Comparison of ENCODE assay signal across 10 cellular contexts in the genomic region with DNA sequence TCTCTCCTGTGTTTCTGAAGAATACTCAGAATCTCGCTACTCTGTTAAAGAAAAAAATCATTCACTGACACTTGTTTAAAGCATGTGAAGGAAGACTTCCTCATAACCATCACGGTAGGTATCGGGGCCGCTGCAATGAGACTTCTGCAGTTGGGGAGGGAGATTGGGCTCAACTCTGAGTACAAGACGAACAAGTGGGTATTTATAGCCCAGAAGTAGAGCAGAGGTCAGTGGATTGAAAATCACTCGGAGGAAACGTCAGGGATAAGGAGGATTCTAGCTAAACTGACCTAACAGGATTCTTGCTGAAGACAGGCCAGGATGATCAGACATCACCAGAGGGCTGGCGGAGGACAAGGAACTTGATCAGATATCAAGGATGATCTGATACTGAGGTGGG. TPM values are rescaled to one million over a fixed set of nuclear protein-coding genes. Genes with fewer than 3 reads are reported as not detected.
DNase-seq lines count a peak whose midpoint lies in the region; ATAC-seq and TF ChIP-seq lines count a peak whose summit lies in the region.
"Had no signal": no experiment of that assay in that cellular context is flagged by ENCODE, and none has a peak within 500 bp of the region (broad histone marks: within the 10 kb centered on the region; RNA-seq: fewer than 3 reads in every experiment).

No MANE protein-coding gene starts in this region.

- H3K27me3 ChIP-seq in IMR-90 (ENCODE audit: control insufficient read depth, insufficient read depth, low read length) = no peaks in the 10 kb centered on the region
- no peaks in the 10 kb centered on the region for H3K27me3 ChIP-seq in osteoblast (ENCODE audit: insufficient read depth, low read length)
- H3K27me3 ChIP-seq: hepatocyte, Peyer's patch had no signal

- H4K91ac ChIP-seq in IMR-90 (ENCODE audit: insufficient read depth, low read depth, low read length) = no peak overlapping the region; the same call in 1 of the 2 replicates

- 74% methylated on average over 3 of the region's 8 CpGs; no CpG with 5 or more reads in 1 of the 2 experiments for WGBS in IMR-90 (ENCODE audit: extremely low coverage in 2 of 2, insufficient read length in 1 of 2), 2 experiments

- no peak overlapping the region for H2BK5ac ChIP-seq in IMR-90 (ENCODE audit: low read depth, low read length, poor library complexity, severe bottlenecking)

- no TSS peak for BruUV-seq in IMR-90 (replicated peaks; lab: Mats Ljungman, UMichigan)

- H3K9me1 ChIP-seq in IMR-90 (ENCODE audit: insufficient read depth, low read length) = peaks cover 22% of the 10 kb centered on the region; the same call in 1 of the 2 replicates

- no peak overlapping the region for H2AFZ ChIP-seq in IMR-90 (replicated peaks; ENCODE audit: low read length, poor library complexity)
- H2AFZ ChIP-seq in osteoblast (ENCODE audit: low read length) = no peak overlapping the region
- H2AFZ ChIP-seq: hepatocyte had no signal

- no peak overlapping the region for H4K8ac ChIP-seq in IMR-90 (ENCODE audit: low read depth in 2 of 2, low read length in 2 of 2)

- no peak overlapping the region for H3K23ac ChIP-seq in IMR-90 (ENCODE audit: low read depth, low read length)

- H3K36me3 ChIP-seq in IMR-90 (ENCODE audit: control insufficient read depth, insufficient read depth, low read length) (peaks cover 2% of the 10 kb centered on the region; the same call in 1 of the 2 replicates), osteoblast (ENCODE audit: insufficient read depth, low read length) (no peaks in the 10 kb centered on the region)
- H3K36me3 ChIP-seq: Peyer's patch had no signal

- in situ Hi-C loops in IMR-90 (cut with MboI; ENCODE audit: low sequenced_read_pairs) = no loop called here

- peak overlapping the region; percentile 13; the same call in 1 of the 2 replicates for H3K4ac ChIP-seq in IMR-90 (ENCODE audit: low read depth, low read length)

- no peak overlapping the region for H2BK20ac ChIP-seq in IMR-90 (ENCODE audit: low read depth, low read length)

- POLR2A ChIA-PET in IMR-90 (lab: Charles Lee; ENCODE audit: unreplicated experiment) = no interaction called here

- H2AK9ac ChIP-seq in IMR-90 (replicated peaks; ENCODE audit: low read depth, low read length, poor library complexity) = no peak overlapping the region

- peaks cover 2% of the 10 kb centered on the region for H3K79me2 ChIP-seq in osteoblast (ENCODE audit: insufficient read depth, low read length)
- H3K79me2 ChIP-seq: hepatocyte had no signal

- H3K4me2 ChIP-seq in IMR-90 (ENCODE audit: low read depth, low read length) = no peak overlapping the region
- no peak overlapping the region for H3K4me2 ChIP-seq in osteoblast (ENCODE audit: insufficient read depth, low read length)
- H3K4me2 ChIP-seq: hepatocyte had no signal

- ATAC-seq in IMR-90 (ENCODE audit: low read depth) (no peak), left ventricle myocardium superior (peak; percentile 55), HG02938 (IDR thresholded peaks at IDR 0.05; ENCODE audit: unreplicated experiment) (no peak), GM21367 (IDR thresholded peaks at IDR 0.05; ENCODE audit: unreplicated experiment) (no peak), HG02970 (IDR thresholded peaks at IDR 0.05; ENCODE audit: low FRiP score, unreplicated experiment) (no peak)

- no peak for TF ChIP-seq CTCF in IMR-90 (conservative IDR thresholded peaks at IDR 0.05; ENCODE audit: low read depth, low read length)
- TF ChIP-seq CTCF in coronary artery (IDR thresholded peaks at IDR 0.05) = no peak
- no peak for TF ChIP-seq CTCF in osteoblast (IDR thresholded peaks at IDR 0.05; ENCODE audit: extremely low read depth, low read depth, low read length)

- intact Hi-C loops in IMR-90 (cut with micrococcal nuclease) = loop anchor here (1.0 kb wide), 2 partner anchors 33 to 45 kb away; partner anchors contain the start of gene ITPRIP
- intact Hi-C loops in left ventricle myocardium superior (cut with micrococcal nuclease) = loop anchor here (5.0 kb wide), 1 partner anchor 37 kb away; no protein-coding TSS in a partner anchor

- no peak overlapping the region for H3K27ac ChIP-seq in IMR-90 (ENCODE audit: insufficient read depth, low read length)
- H3K27ac ChIP-seq in coronary artery = peak overlapping the region; percentile 84 to 93
- peak overlapping the region; percentile 62 for H3K27ac ChIP-seq in osteoblast (ENCODE audit: low read depth, low read length)
- H3K27ac ChIP-seq: hepatocyte had no signal

- H2AK5ac ChIP-seq in IMR-90 (ENCODE audit: low read depth, low read length) = peak overlapping the region; percentile 26; the same call in 1 of the 2 replicates

- no peak overlapping the region for H2BK15ac ChIP-seq in IMR-90 (ENCODE audit: low read depth, low read length)

- peaks cover 3 to 42% of the 10 kb centered on the region in 2 experiments; a peak in 3 of 4 replicates for H3K79me1 ChIP-seq in IMR-90 (ENCODE audit: low read depth in 1 of 2, low read length in 2 of 2)

- H3K14ac ChIP-seq in IMR-90 (replicated peaks; ENCODE audit: low read depth, low read length) = 0 out of 2 replicates have a peak overlapping the region, but pooled peaks have one; percentile 11

- CTCF ChIA-PET in IMR-90 (lab: Yijun Ruan, JAX) = interaction anchor here (1.2 to 2.0 kb wide), 8 partner anchors 9 to 46 kb away, joined by 3 to 9 read pairs (median 5); no protein-coding TSS in a partner anchor

- H3K18ac ChIP-seq in IMR-90 (ENCODE audit: low read depth, low read length) = no peak overlapping the region

- DNase-seq in IMR-90 = peak; percentile 1
- DNase-seq in coronary artery (ENCODE audit: low spot score) = peak; percentile 77
- no peak for DNase-seq in left ventricle myocardium superior
- no peak for DNase-seq in osteoblast (ENCODE audit: insufficient read length, low spot score, missing footprints)
- no peak for DNase-seq in erythroblast (lab: John Stamatoyannopoulos, UW)

- TF ChIP-seq RAD21 in IMR-90 (IDR thresholded peaks at IDR 0.05; ENCODE audit: low read length) = no peak

- TF ChIP-seq POLR2A in IMR-90 (IDR thresholded peaks at IDR 0.05; ENCODE audit: low read depth, low read length) = no peak
- TF ChIP-seq POLR2A in erythroblast (IDR thresholded peaks at IDR 0.05; ENCODE audit: low read length) = no peak

- dilution Hi-C loops in IMR-90 (cut with HindIII; ENCODE audit: low sequenced_read_pairs, unreplicated experiment) = no loop called here

- H3K56ac ChIP-seq in IMR-90 (ENCODE audit: extremely low read depth, insufficient read depth, low read length) = no peak overlapping the region

- H3K4me1 ChIP-seq in IMR-90 (ENCODE audit: control insufficient read depth, insufficient read depth, low read length) (peaks cover 13% of the 10 kb centered on the region), osteoblast (ENCODE audit: insufficient read depth, low read length) (peaks cover 49% of the 10 kb centered on the region)

- H3K4me3 ChIP-seq in IMR-90 (ENCODE audit: insufficient read depth, low read depth, low read length) = no peak overlapping the region
- no peak overlapping the region for H3K4me3 ChIP-seq in coronary artery
- no peak overlapping the region for H3K4me3 ChIP-seq in osteoblast (ENCODE audit: insufficient read depth, low read length)
- H3K4me3 ChIP-seq: hepatocyte had no signal

- no peak overlapping the region for H3K9ac ChIP-seq in IMR-90 (ENCODE audit: low read depth, low read length)

- no peaks in the 10 kb centered on the region for H3K9me3 ChIP-seq in IMR-90 (ENCODE audit: control insufficient read depth, insufficient read depth, low read length)
- H3K9me3 ChIP-seq in osteoblast (ENCODE audit: low read depth, low read length) = no peaks in the 10 kb centered on the region
- H3K9me3 ChIP-seq: Peyer's patch had no signal

- peaks cover 12% of the 10 kb centered on the region for H4K20me1 ChIP-seq in IMR-90 (ENCODE audit: insufficient read depth, low read length)
- no peaks in the 10 kb centered on the region for H4K20me1 ChIP-seq in osteoblast (ENCODE audit: insufficient read depth, low read length)

- no peak overlapping the region for H4K5ac ChIP-seq in IMR-90 (ENCODE audit: low read depth, low read length)

- no peak overlapping the region for H2BK120ac ChIP-seq in IMR-90 (ENCODE audit: low read depth, low read length)

TF ChIP-seq in IMR-90, 13 proteins besides CTCF, POLR2A, EP300 and RAD21 (continues in another document):
- TF ChIP-seq RCOR1 (IDR thresholded peaks at IDR 0.05; ENCODE audit: insufficient replicate concordance, low read length) (no peak), MAFK (IDR thresholded peaks at IDR 0.05; ENCODE audit: low read depth, low read length) (no peak), FOS (IDR thresholded peaks at IDR 0.05; ENCODE audit: low read depth, low read length) (no peak), RFX5 (IDR thresholded peaks at IDR 0.05; ENCODE audit: low read depth, low read length) (no peak), CHD1 (IDR thresholded peaks at IDR 0.05; ENCODE audit: low read depth, low read length) (no peak), SMC3 (IDR thresholded peaks at IDR 0.05; ENCODE audit: low read depth, low read length) (no peak), BHLHE40 (IDR thresholded peaks at IDR 0.05; ENCODE audit: low read depth, low read length) (no peak), CEBPB (IDR thresholded peaks at IDR 0.05; ENCODE audit: low read depth, low read length) (no peak)

RNA-seq across cellular contexts. Expression of gene ITPRIP, which starts 33.3 kb away (rescaled TPM):
- total RNA-seq in IMR-90 (2012; rRNA removed) (7.2 and 7.5 TPM in 2 replicates), left ventricle myocardium superior (27.6 TPM), osteoblast (14.8 and 16.5 TPM in 2 replicates)
- 31.9 and 38.1 TPM in 2 replicates for polyA plus RNA-seq in IMR-90 (2012; rRNA removed)
- 24.7 and 46.9 TPM in 2 replicates for polyA plus RNA-seq in IMR-90 (2012; cell fraction: cytosol; rRNA removed)
- 64.8 and 65.2 TPM in 2 replicates for polyA plus RNA-seq in IMR-90 (2012; cell fraction: nucleus; rRNA removed; ENCODE audit: low replicate concordance)

RNA-seq across cellular contexts. Expression of gene GSTO2, which starts 35.9 kb away (rescaled TPM):
- total RNA-seq in IMR-90 (2012; rRNA removed) (1.9 and 2.3 TPM in 2 replicates), left ventricle myocardium superior (1.1 TPM), osteoblast (1.8 and 2.2 TPM in 2 replicates)
- 1.1 and 1.4 TPM in 2 replicates for polyA plus RNA-seq in IMR-90 (2012; rRNA removed)
- 1.0 and 3.0 TPM in 2 replicates for polyA plus RNA-seq in IMR-90 (2012; cell fraction: cytosol; rRNA removed)
- polyA plus RNA-seq in IMR-90 (2012; cell fraction: nucleus; rRNA removed; ENCODE audit: low replicate concordance) = 1.2 and 2.8 TPM in 2 replicates

RNA-seq across cellular contexts. Expression of gene CFAP58, which starts 48.7 kb away (rescaled TPM):
- total RNA-seq in IMR-90 (2012; rRNA removed) = 0.36 and 0.83 TPM in 2 replicates
- 0.57 and 0.72 TPM in 2 replicates for polyA plus RNA-seq in IMR-90 (2012; rRNA removed)
- polyA plus RNA-seq in IMR-90 (2012; cell fraction: cytosol; rRNA removed) = 0.03 and 0.09 TPM in 2 replicates
- 0.14 and 1.3 TPM in 2 replicates for polyA plus RNA-seq in IMR-90 (2012; cell fraction: nucleus; rRNA removed; ENCODE audit: low replicate concordance)
- 1.2 TPM for total RNA-seq in left ventricle myocardium superior
- total RNA-seq in osteoblast = 0.36 and 0.59 TPM in 2 replicates
- polyA plus RNA-seq: hepatocyte had no signal

RNA-seq across cellular contexts. Expression of gene GSTO1, which starts 50.2 kb away (rescaled TPM):
- total RNA-seq in IMR-90 (2012; rRNA removed) (258 and 330 TPM in 2 replicates), left ventricle myocardium superior (163 TPM), osteoblast (149 and 177 TPM in 2 replicates)
- 186 and 189 TPM in 2 replicates for polyA plus RNA-seq in IMR-90 (2012; rRNA removed)
- polyA plus RNA-seq in IMR-90 (2012; cell fraction: cytosol; rRNA removed) = 142 and 178 TPM in 2 replicates
- 39.1 and 96.8 TPM in 2 replicates for polyA plus RNA-seq in IMR-90 (2012; cell fraction: nucleus; rRNA removed; ENCODE audit: low replicate concordance)

Comparison
In these comparisons a context has a peak if more than half of its experiments do, and no peak if none do; other contexts are left out.
1. DNase-seq: peak in IMR-90 (single experiment) and coronary artery (single experiment); none in left ventricle myocardium superior (single experiment), osteoblast (single experiment) and erythroblast (0 of 2).